In genomic region chrX:132217203-132218073, GRCh38 we compare ENCODE assay signal across 8 cellular contexts. TPM values are rescaled to one million over a fixed set of nuclear protein-coding genes. Genes with fewer than 3 reads are reported as not detected.
DNase-seq lines count a peak whose midpoint lies in the region; ATAC-seq and TF ChIP-seq lines count a peak whose summit lies in the region.

No MANE protein-coding gene starts in this region.

- H3K27ac ChIP-seq in left ventricle myocardium inferior (replicated peaks) (peak overlapping the region; percentile 96), psoas muscle (peak overlapping the region; percentile 93), vagina (peak overlapping the region; percentile 93)

- peak in 1 of 2 donors; percentile 10 for TF ChIP-seq POLR2A in vagina (IDR thresholded peaks at IDR 0.05)

- DNase-seq in GM13977 (ENCODE audit: low spot score), result peak; percentile 71
- DNase-seq in NCI-H1417 (lab: John Stamatoyannopoulos, UW), result peak; percentile 57 to 89 (median 79)
- peak; percentile 60 to 76 for DNase-seq in SW 1271 (lab: John Stamatoyannopoulos, UW)
- DNase-seq in adipocyte (ENCODE audit: low read depth), result peak; percentile 79
- DNase-seq in left ventricle myocardium inferior, result peak; percentile 41
- DNase-seq in psoas muscle, result peak; percentile 42 to 68
- no peak for DNase-seq in vagina (ENCODE audit: extremely low spot score in 2 of 2)

- H3K4me1 ChIP-seq in adipocyte (ENCODE audit: control insufficient read depth, insufficient read depth, low read length) (peaks cover 18% of the 10 kb centered on the region), left ventricle myocardium inferior (peaks cover 37% of the 10 kb centered on the region), psoas muscle (peaks cover 9% of the 10 kb centered on the region), vagina (peaks cover 17% of the 10 kb centered on the region)

- H3K4me3 ChIP-seq in adipocyte (ENCODE audit: low read length), result peak overlapping the region; percentile 92
- peak overlapping the region; percentile 84 for H3K4me3 ChIP-seq in left ventricle myocardium inferior
- H3K4me3 ChIP-seq in psoas muscle, result peak overlapping the region; percentile 82
- H3K4me3 ChIP-seq in vagina, result peak overlapping the region; percentile 67 to 70

- H3K9me3 ChIP-seq in adipocyte (ENCODE audit: control insufficient read depth, low read length) (no peaks in the 10 kb centered on the region), left ventricle myocardium inferior (replicated peaks) (no peaks in the 10 kb centered on the region), psoas muscle (no peaks in the 10 kb centered on the region), vagina (no peaks in the 10 kb centered on the region)

- no peak for TF ChIP-seq CTCF in GM13977 (IDR thresholded peaks at IDR 0.05; ENCODE audit: extremely low read depth, insufficient read depth, missing control alignments)
- no peak for TF ChIP-seq CTCF in left ventricle myocardium inferior (IDR thresholded peaks at IDR 0.05; ENCODE audit: borderline replicate concordance)
- TF ChIP-seq CTCF in psoas muscle (IDR thresholded peaks at IDR 0.05), result no peak
- no peak for TF ChIP-seq CTCF in vagina (IDR thresholded peaks at IDR 0.05)

- peaks cover 14% of the 10 kb centered on the region for H3K36me3 ChIP-seq in adipocyte (ENCODE audit: control insufficient read depth, insufficient read depth, low read length, severe bottlenecking)
- H3K36me3 ChIP-seq in left ventricle myocardium inferior, result peaks cover 11% of the 10 kb centered on the region
- peaks cover 0 to 17% of the 10 kb centered on the region in 2 donors for H3K36me3 ChIP-seq in psoas muscle (ENCODE audit: insufficient read depth in 1 of 2, low read depth in 1 of 2)
- no peaks in the 10 kb centered on the region for H3K36me3 ChIP-seq in vagina

- in situ Hi-C loops in GM13977 (cut with MboI; ENCODE audit: low pct_unique_long_range_greater_than_20kb, low sequenced_read_pairs, unreplicated experiment), result no loop called here

- peak; percentile 66 for ATAC-seq in HG02798 (IDR thresholded peaks at IDR 0.05; ENCODE audit: poor library complexity, unreplicated experiment)
- peak; percentile 52 to 59 (median 56) for ATAC-seq in psoas muscle

- 0 to 29% (median 1%) methylated on average over 21 to 73 of the region's 74 CpGs for WGBS in psoas muscle, 3 donors

- H3K27me3 ChIP-seq in adipocyte (replicated peaks; ENCODE audit: control insufficient read depth, insufficient read depth, low read length) (peaks cover 5% of the 10 kb centered on the region), left ventricle myocardium inferior (ENCODE audit: low read depth) (no peaks in the 10 kb centered on the region), psoas muscle (ENCODE audit: insufficient read depth in 3 of 3, low read length in 2 of 3) (no peaks in the 10 kb centered on the region), vagina (no peaks in the 10 kb centered on the region)

- peak overlapping the region; percentile 90 for H3K9ac ChIP-seq in adipocyte (ENCODE audit: low read length)

- intact Hi-C loops in left ventricle myocardium inferior (cut with micrococcal nuclease), result no loop called here
- intact Hi-C loops in psoas muscle (cut with DNase I), result loop anchor here in 1 of 2 donors (2.0 kb wide), 1 partner anchor 125 kb away; no protein-coding TSS in a partner anchor
- intact Hi-C loops in vagina (cut with DNase I), result no loop called here

RNA-seq across cellular contexts. Expression of gene RAP2C, which starts 1.8 kb away (rescaled TPM):
- total RNA-seq in left ventricle myocardium inferior (15.3 TPM), psoas muscle (10 to 100 TPM; 16.6 to 25.7 (median 23.3) TPM), vagina (11.8 TPM)
- polyA plus RNA-seq in psoas muscle, result 10 to 100 TPM in 2 of 3 donors, 1 to 10 TPM in 1; 9.6 to 22.2 (median 15.0) TPM

Comparison
In these comparisons a context has a peak if more than half of its experiments do, and no peak if none do; other contexts are left out.
1. DNase-seq: peak in GM13977 (single experiment), NCI-H1417 (3 of 3), SW 1271 (2 of 2), adipocyte (single experiment), left ventricle myocardium inferior (single experiment) and psoas muscle (2 of 2); none in vagina (0 of 2).
2. Peak in every context shown above with its lines, with median percentiles within 50 percentile points of each other: H3K4me3 ChIP-seq and H3K27ac ChIP-seq.